8 cellular contexts compared by ENCODE assay signal in genomic region chr6:119314894-119315272, GRCh38. TPM values are rescaled to one million over a fixed set of nuclear protein-coding genes. Genes with fewer than 3 reads are reported as not detected.
DNase-seq lines count a peak whose midpoint lies in the region; ATAC-seq and TF ChIP-seq lines count a peak whose summit lies in the region.

No MANE protein-coding gene starts in this region.

- H3K27ac ChIP-seq in brain microvascular endothelial cell: no peak overlapping the region

- H3K4me3 ChIP-seq in brain microvascular endothelial cell (ENCODE audit: low read depth, low read length): no peak overlapping the region

- no peak for TF ChIP-seq CTCF in brain microvascular endothelial cell (IDR thresholded peaks at IDR 0.05; ENCODE audit: low read depth, low read length, missing control alignments)

- no peaks in the 10 kb centered on the region for H3K36me3 ChIP-seq in brain microvascular endothelial cell (replicated peaks)

- peaks cover 22 to 62% (median 40%) of the 10 kb centered on the region in 4 donors for H3K4me1 Mint-ChIP-seq in naive thymus-derived CD8-positive, alpha-beta T cell

- peak overlapping the region; percentile 55 to 82 (median 76) for H3K4me3 Mint-ChIP-seq in naive thymus-derived CD8-positive, alpha-beta T cell

- POLR2A ChIA-PET in naive thymus-derived CD8-positive, alpha-beta T cell (lab: Charles Lee): interaction anchor here (0.9 to 1.7 kb wide), 4 partner anchors 8 to 36 kb away, joined by 3 to 6 read pairs (median 4); no protein-coding TSS in a partner anchor

- H3K9me3 Mint-ChIP-seq in naive thymus-derived CD8-positive, alpha-beta T cell: no peaks in the 10 kb centered on the region

- H3K27me3 Mint-ChIP-seq in naive thymus-derived CD8-positive, alpha-beta T cell: no peaks in the 10 kb centered on the region

- in situ Hi-C loops in brain microvascular endothelial cell (cut with HindIII; ENCODE audit: low pct_ligation_motif_present, low sequenced_read_pairs): no loop called here

- no peaks in the 10 kb centered on the region for H3K27me3 ChIP-seq in brain microvascular endothelial cell (replicated peaks)

- ATAC-seq in GM18907 (IDR thresholded peaks at IDR 0.05; ENCODE audit: unreplicated experiment) (peak; percentile 51), HG02588 (IDR thresholded peaks at IDR 0.05; ENCODE audit: unreplicated experiment) (peak; percentile 46)
- ATAC-seq in naive thymus-derived CD8-positive, alpha-beta T cell: peak; percentile 33 to 38

- peak overlapping the region; percentile 90 to 99 (median 96) for H3K27ac Mint-ChIP-seq in naive thymus-derived CD8-positive, alpha-beta T cell

- DNase-seq in NAMALWA (ENCODE audit: low spot score): peak; percentile 55
- peak in 2 of 10 donors; percentile 16 to 26 for DNase-seq in naive thymus-derived CD8-positive, alpha-beta T cell
- DNase-seq in brain microvascular endothelial cell: no peak
- no peak for DNase-seq in D341Med (ENCODE audit: low spot score)
- no peak for DNase-seq in UCSD-AML1 (lab: John Stamatoyannopoulos, UW; ENCODE audit: unreplicated experiment)
- no peak for DNase-seq in NCI-H526 treated with DMSO at 0.1 percent for 48 hours (lab: John Stamatoyannopoulos, UW)

- no peaks in the 10 kb centered on the region for H3K36me3 Mint-ChIP-seq in naive thymus-derived CD8-positive, alpha-beta T cell

RNA-seq across cellular contexts. Expression of gene MAN1A1, which starts 34.7 kb away (rescaled TPM):
- total RNA-seq in naive thymus-derived CD8-positive, alpha-beta T cell: 1 to 10 TPM; 8.6 to 9.9 TPM
- 10 to 100 TPM in 1 of 3 donors, 1 to 10 TPM in 2; 6.1 to 17.9 (median 6.1) TPM for polyA plus RNA-seq in naive thymus-derived CD8-positive, alpha-beta T cell
